Comparison of ENCODE assay signal across 8 cellular contexts in the genomic region with DNA sequence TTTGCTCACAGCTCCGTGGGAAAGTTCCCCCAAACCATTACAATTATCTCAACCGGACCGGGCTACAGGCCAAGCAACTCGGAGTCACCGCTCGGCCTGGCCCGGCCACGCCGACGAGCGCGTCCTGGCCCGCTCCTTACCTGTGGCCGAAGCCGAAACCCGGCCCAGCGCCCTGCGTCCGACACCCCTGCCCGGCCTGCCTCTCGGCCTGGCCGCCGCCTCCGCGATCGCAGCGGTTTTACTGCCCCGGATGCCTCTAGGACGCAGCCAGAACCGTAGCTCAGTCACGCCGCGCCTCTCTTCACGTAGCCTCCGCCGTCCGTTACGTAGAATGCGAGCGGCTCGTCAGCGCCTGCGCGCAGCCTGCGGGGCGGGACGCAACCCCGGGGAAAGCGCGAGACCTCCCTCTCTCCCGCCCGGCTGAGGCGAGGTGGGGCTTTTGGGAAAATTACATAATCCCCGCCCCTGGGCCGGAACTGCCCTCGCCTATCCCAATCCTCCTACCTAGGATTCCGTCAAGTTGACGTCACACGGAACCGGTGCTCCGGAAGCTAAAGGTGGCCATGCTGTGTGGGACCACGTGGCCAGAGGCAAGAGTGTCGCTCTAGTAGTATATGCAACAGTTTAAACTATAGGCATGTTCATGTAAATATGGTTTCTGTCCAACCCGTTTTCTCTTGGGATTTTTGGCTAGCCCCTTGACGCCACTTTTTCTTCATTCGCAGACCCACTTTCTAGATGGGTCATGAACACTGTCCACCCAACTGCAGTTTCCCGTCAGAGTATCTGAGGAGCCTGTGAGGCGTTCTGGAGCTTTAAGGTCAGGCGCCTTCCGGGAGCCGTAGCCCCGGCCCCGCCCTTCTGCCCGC. TPM values are rescaled to one million over a fixed set of nuclear protein-coding genes. Genes with fewer than 3 reads are reported as not detected.
DNase-seq lines count a peak whose midpoint lies in the region; ATAC-seq lines count a peak whose summit lies in the region.

A gene with protein sequence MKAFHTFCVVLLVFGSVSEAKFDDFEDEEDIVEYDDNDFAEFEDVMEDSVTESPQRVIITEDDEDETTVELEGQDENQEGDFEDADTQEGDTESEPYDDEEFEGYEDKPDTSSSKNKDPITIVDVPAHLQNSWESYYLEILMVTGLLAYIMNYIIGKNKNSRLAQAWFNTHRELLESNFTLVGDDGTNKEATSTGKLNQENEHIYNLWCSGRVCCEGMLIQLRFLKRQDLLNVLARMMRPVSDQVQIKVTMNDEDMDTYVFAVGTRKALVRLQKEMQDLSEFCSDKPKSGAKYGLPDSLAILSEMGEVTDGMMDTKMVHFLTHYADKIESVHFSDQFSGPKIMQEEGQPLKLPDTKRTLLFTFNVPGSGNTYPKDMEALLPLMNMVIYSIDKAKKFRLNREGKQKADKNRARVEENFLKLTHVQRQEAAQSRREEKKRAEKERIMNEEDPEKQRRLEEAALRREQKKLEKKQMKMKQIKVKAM (minus strand): TSS at position 326 of the 869 bp plus-strand sequence. CDS start 7,422 bp downstream, outside the sequence.

- peak within 1 kb of the TSS; percentile 95 for H3K27ac ChIP-seq in effector memory CD4-positive, alpha-beta T cell (ENCODE audit: insufficient read depth, low read length, poor library complexity, severe bottlenecking)

- H3K36me3 ChIP-seq in effector memory CD4-positive, alpha-beta T cell (ENCODE audit: control insufficient read depth, insufficient read depth, low read length): peaks cover 8% of the 10 kb centered on the region

- H3K4me1 ChIP-seq in effector memory CD4-positive, alpha-beta T cell (ENCODE audit: control insufficient read depth, insufficient read depth, low read length, poor library complexity, severe bottlenecking): peaks cover 32% of the 10 kb centered on the region

- no peaks in the 10 kb centered on the region for H3K9me3 ChIP-seq in effector memory CD4-positive, alpha-beta T cell (ENCODE audit: control insufficient read depth, low read length)

- H3K4me3 ChIP-seq in effector memory CD4-positive, alpha-beta T cell (ENCODE audit: insufficient read depth, low read depth, low read length, poor library complexity, severe bottlenecking): peak within 1 kb of the TSS; percentile 85

- DNase-seq in COLO668 (lab: John Stamatoyannopoulos, UW; ENCODE audit: unreplicated experiment) (peak; percentile 96), HT1080 (ENCODE audit: low read depth) (peak; percentile 100), NOMO-1 treated with DMSO at 0.1 percent for 48 hours (lab: John Stamatoyannopoulos, UW; ENCODE audit: unreplicated experiment) (peak; percentile 96), lung microvascular endothelial cell (ENCODE audit: low read depth in 2 of 2) (peak; percentile 99 to 100)
- peak; percentile 97 for DNase-seq in activated CD8-positive, alpha-beta memory T cell treated with anti-CD3 and anti-CD28 coated beads for 4 hours (ENCODE audit: low read depth in 2 of 2)
- peak; percentile 98 for DNase-seq in effector memory CD4-positive, alpha-beta T cell
- peak; percentile 95 to 99 (median 95) for DNase-seq in stimulated activated CD4-positive, alpha-beta T cell treated with anti-CD3 and anti-CD28 coated beads, TNF-alpha, amount 100 ng/mL, for 48 hours (ENCODE audit: low read depth in 3 of 3)

- no peaks in the 10 kb centered on the region for H3K27me3 ChIP-seq in effector memory CD4-positive, alpha-beta T cell (replicated peaks; ENCODE audit: control insufficient read depth, insufficient read depth, low read length, poor library complexity, severe bottlenecking)

- ATAC-seq in GM21360 (IDR thresholded peaks at IDR 0.05; ENCODE audit: unreplicated experiment): peak; percentile 78

RNA-seq across cellular contexts. Expression of the gene that starts here (rescaled TPM):
- total RNA-seq in HT1080 (2014; rRNA removed; shearing (Covaris generic)): 52.1 and 78.0 TPM in 2 replicates
- polyA plus RNA-seq in HT1080 (2015; cell fraction: cytosol; rRNA removed): 52.7 and 55.7 TPM in 2 replicates
- polyA plus RNA-seq in HT1080 (2015; cell fraction: nucleus; rRNA removed): 95.1 and 103 TPM in 2 replicates
- total RNA-seq in lung microvascular endothelial cell: 59.5 and 91.3 TPM in 2 replicates

Comparison
In these comparisons a context has a peak if more than half of its experiments do, and no peak if none do; other contexts are left out.
1. Peak in every context shown above with its lines: DNase-seq, ATAC-seq, H3K4me3 ChIP-seq and H3K27ac ChIP-seq.